In genomic region chr1:68331117-68331865, GRCh38 we compare ENCODE assay signal across 1 cellular context.
A peak's percentile ranks its signal among the peaks of the same experiment; 100 is the strongest.
TF ChIP-seq lines count a peak whose summit lies in the region.

No MANE protein-coding gene starts in this region.

TF ChIP-seq in HEK293, 187 proteins besides CTCF, POLR2A, EP300 and RAD21 (continued from another document and continues in another):
- TF ChIP-seq ZSCAN5A (tag by site-specific recombination; IDR thresholded peaks at IDR 0.05), result no peak
- TF ChIP-seq ZNF10 (tag by site-specific recombination; IDR thresholded peaks at IDR 0.05), result peak; percentile 92
- TF ChIP-seq TSHZ1 (tag by site-specific recombination; IDR thresholded peaks at IDR 0.05; ENCODE audit: borderline replicate concordance), result peak; percentile 65; the same call in 1 of the 2 replicates
- no peak for TF ChIP-seq ZNF626 (tag by site-specific recombination; IDR thresholded peaks at IDR 0.05)
- TF ChIP-seq ZNF311 (tag by site-specific recombination; IDR thresholded peaks at IDR 0.05; ENCODE audit: borderline replicate concordance), result no peak
- TF ChIP-seq ZNF140 (tag by site-specific recombination; IDR thresholded peaks at IDR 0.05), result no peak
- no peak for TF ChIP-seq ZBTB26 (tag by site-specific recombination; optimal IDR thresholded peaks at IDR 0.05)
- TF ChIP-seq BCL11A (tag by site-specific recombination; IDR thresholded peaks at IDR 0.05; ENCODE audit: low read depth), result no peak
- no peak for TF ChIP-seq ZNF837 (tag by site-specific recombination; IDR thresholded peaks at IDR 0.05)
- no peak for TF ChIP-seq ZFP3 (tag by site-specific recombination; IDR thresholded peaks at IDR 0.05; ENCODE audit: low read depth)
- TF ChIP-seq ZNF239 (tag by site-specific recombination; IDR thresholded peaks at IDR 0.05), result no peak
- TF ChIP-seq ZNF692 (tag by site-specific recombination; IDR thresholded peaks at IDR 0.05), result no peak; the same call in 1 of the 2 replicates
- no peak for TF ChIP-seq ZNF514 (tag by site-specific recombination; IDR thresholded peaks at IDR 0.05)
- TF ChIP-seq ZNF362 (tag by site-specific recombination; IDR thresholded peaks at IDR 0.05), result peak; percentile 90
- TF ChIP-seq ZNF473 (tag by site-specific recombination; IDR thresholded peaks at IDR 0.05), result no peak
- TF ChIP-seq HOXA7 (CRISPR knock-in tag; IDR thresholded peaks at IDR 0.05; ENCODE audit: borderline replicate concordance), result no peak
- no peak for TF ChIP-seq ZNF148 (tag by site-specific recombination; IDR thresholded peaks at IDR 0.05; ENCODE audit: borderline replicate concordance)
- TF ChIP-seq ZNF114 (tag by site-specific recombination; IDR thresholded peaks at IDR 0.05), result no peak
- peak; percentile 57 for TF ChIP-seq ZFP69B (tag by site-specific recombination; IDR thresholded peaks at IDR 0.05)
- TF ChIP-seq FEZF1 (tag by site-specific recombination; IDR thresholded peaks at IDR 0.05), result peak; percentile 54
- TF ChIP-seq SP7 (tag by site-specific recombination; IDR thresholded peaks at IDR 0.05), result peak; percentile 100
- no peak for TF ChIP-seq ZNF501 (tag by site-specific recombination; IDR thresholded peaks at IDR 0.05)
- TF ChIP-seq ZNF561 (tag by site-specific recombination; IDR thresholded peaks at IDR 0.05; ENCODE audit: borderline replicate concordance), result no peak
- TF ChIP-seq KLF9 (tag by site-specific recombination; IDR thresholded peaks at IDR 0.05; ENCODE audit: low read depth), result no peak
- TF ChIP-seq BCL6B (tag by site-specific recombination; IDR thresholded peaks at IDR 0.05), result peak; percentile 87
- peak; percentile 61; the same call in 1 of the 2 replicates for TF ChIP-seq INSM2 (tag by site-specific recombination; IDR thresholded peaks at IDR 0.05)
- peak; percentile 91 for TF ChIP-seq ZNF366 (tag by site-specific recombination; conservative IDR thresholded peaks at IDR 0.05)
- peak; percentile 67; the same call in 1 of the 2 replicates for TF ChIP-seq ZXDB (tag by site-specific recombination; IDR thresholded peaks at IDR 0.05)
- TF ChIP-seq IKZF3 (tag by site-specific recombination; IDR thresholded peaks at IDR 0.05), result no peak
- TF ChIP-seq ZNF560 (tag by site-specific recombination; IDR thresholded peaks at IDR 0.05; ENCODE audit: borderline replicate concordance), result no peak
- no peak; the same call in 1 of the 2 replicates for TF ChIP-seq ZNF449 (tag by site-specific recombination; IDR thresholded peaks at IDR 0.05)
- TF ChIP-seq ELK4 (IDR thresholded peaks at IDR 0.05; ENCODE audit: borderline replicate concordance, low read depth, low read length), result no peak
- TF ChIP-seq PRDM6 (tag by site-specific recombination; IDR thresholded peaks at IDR 0.05), result peak; percentile 78
- no peak for TF ChIP-seq ZNF623 (tag by site-specific recombination; IDR thresholded peaks at IDR 0.05)
- TF ChIP-seq ZNF274 (IDR thresholded peaks at IDR 0.05; ENCODE audit: low read length), result no peak
- TF ChIP-seq ZNF274 (tag by site-specific recombination; IDR thresholded peaks at IDR 0.05; ENCODE audit: borderline replicate concordance), result no peak
- peak; percentile 60; the same call in 1 of the 2 replicates for TF ChIP-seq ZSCAN23 (tag by site-specific recombination; IDR thresholded peaks at IDR 0.05)
- TF ChIP-seq SCRT2 (tag by site-specific recombination; IDR thresholded peaks at IDR 0.05), result peak; percentile 78
- TF ChIP-seq ZNF488 (tag by site-specific recombination; IDR thresholded peaks at IDR 0.05), result peak; percentile 72; the same call in 1 of the 2 replicates
